Comparison of ENCODE assay signal across 7 cellular contexts in the genomic region with DNA sequence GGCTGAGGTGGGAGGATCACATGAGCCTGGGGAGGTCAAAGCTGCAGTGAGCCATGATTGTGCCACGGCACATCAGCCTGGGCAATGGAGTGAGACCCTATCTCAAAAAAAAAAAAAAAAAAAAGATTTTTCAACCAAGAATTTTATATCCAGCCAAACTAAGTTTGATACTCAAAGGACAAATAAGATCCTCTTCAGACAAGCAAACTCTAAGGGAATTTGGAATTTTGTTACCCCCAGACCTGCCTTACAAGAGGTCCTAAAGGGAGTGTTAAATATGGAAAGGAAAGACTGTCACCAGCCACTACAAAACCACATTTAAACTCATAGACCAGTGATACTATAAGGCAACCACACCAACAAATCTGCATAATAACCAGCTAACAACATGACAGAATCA.
"Had no signal": no experiment of that assay in that cellular context is flagged by ENCODE, and none has a peak within 500 bp of the region (broad histone marks: within the 10 kb centered on the region; RNA-seq: fewer than 3 reads in every experiment).

No MANE protein-coding gene starts in this region.

- H3K27ac ChIP-seq: HL-60, KMS-11 had no signal

- H3K4me3 Mint-ChIP-seq: IgD-negative memory B cell had no signal

- FAIRE-seq: HTR-8/SVneo had no signal

- H3K4me2 ChIP-seq: KMS-11 had no signal

- DNase-seq: IMR-90, KBM-7, KG1 had no signal

- H3K27me3 Mint-ChIP-seq: IgD-negative memory B cell had no signal

- H3K9ac ChIP-seq: KMS-11 had no signal

- H3K27ac Mint-ChIP-seq: IgD-negative memory B cell had no signal
